In genomic region chr7:137289101-137289500, GRCh38 we compare ENCODE assay signal across 25 cellular contexts. TPM values are rescaled to one million over a fixed set of nuclear protein-coding genes. Genes with fewer than 3 reads are reported as not detected.
"Had no signal": no experiment of that assay in that cellular context is flagged by ENCODE, and none has a peak within 500 bp of the region (broad histone marks: within the 10 kb centered on the region; RNA-seq: fewer than 3 reads in every experiment).

No MANE protein-coding gene starts in this region.

- DNase-seq: hypothalamus; immature natural killer cell; kidney; left colon; left lung; mesendoderm; midbrain; mucosa of descending colon; naive thymus-derived CD4-positive, alpha-beta T cell; ovary; right cardiac atrium; sigmoid colon; small intestine; spleen; stimulated activated CD4-positive, alpha-beta T cell treated with anti-CD3 and anti-CD28 coated beads, Interleukin-4, amount 100 ng/mL, for 24 hours; stimulated activated naive CD4-positive, alpha-beta T cell; tibial artery; trophoblast cell; uterus had no signal

- H3K4me3 ChIP-seq: left lung, lung, mucosa of descending colon, ovary, sigmoid colon, spleen, suprapubic skin, thoracic aorta, tibial artery, uterus had no signal

- H3K27me3 ChIP-seq: left lung, ovary, sigmoid colon, spleen, suprapubic skin, tibial artery, uterus had no signal

- ATAC-seq: left colon; left lung; mucosa of descending colon; naive thymus-derived CD4-positive, alpha-beta T cell; natural killer cell treated with Interleukin-12 subunit alpha and Interleukin-12 subunit beta and Interleukin-15 and Interleukin-18, amount 100 ng/mL, for 72 hours; right cardiac atrium; stimulated activated effector memory CD8-positive, alpha-beta T cell treated with anti-CD3 and anti-CD28 coated beads, Interleukin-12 subunit alpha, Interleukin-12 subunit beta, amount 100 ng/mL, for 72 hours had no signal

- H3K27ac ChIP-seq: left lung, ovary, sigmoid colon, spleen, suprapubic skin, thoracic aorta, tibial artery, uterus had no signal

- H3K36me3 ChIP-seq: left lung, ovary, sigmoid colon, spleen, suprapubic skin, thoracic aorta, tibial artery, uterus had no signal

- FAIRE-seq: islet of Langerhans, kidney, small intestine had no signal

- H3K9me3 ChIP-seq: left lung, mucosa of descending colon, ovary, sigmoid colon, suprapubic skin, thoracic aorta, tibial artery, uterus had no signal

- H3K4me1 ChIP-seq: left lung, sigmoid colon, spleen, suprapubic skin, tibial artery, uterus had no signal

RNA-seq across cellular contexts. Expression of gene PTN, which starts 54.4 kb away (rescaled TPM):
- total RNA-seq: naive thymus-derived CD4-positive, alpha-beta T cell; natural killer cell treated with Interleukin-12 subunit alpha and Interleukin-12 subunit beta and Interleukin-15 and Interleukin-18, amount 100 ng/mL, for 72 hours had no signal
- polyA plus RNA-seq: immature natural killer cell; naive thymus-derived CD4-positive, alpha-beta T cell had no signal
